In the genomic region with DNA sequence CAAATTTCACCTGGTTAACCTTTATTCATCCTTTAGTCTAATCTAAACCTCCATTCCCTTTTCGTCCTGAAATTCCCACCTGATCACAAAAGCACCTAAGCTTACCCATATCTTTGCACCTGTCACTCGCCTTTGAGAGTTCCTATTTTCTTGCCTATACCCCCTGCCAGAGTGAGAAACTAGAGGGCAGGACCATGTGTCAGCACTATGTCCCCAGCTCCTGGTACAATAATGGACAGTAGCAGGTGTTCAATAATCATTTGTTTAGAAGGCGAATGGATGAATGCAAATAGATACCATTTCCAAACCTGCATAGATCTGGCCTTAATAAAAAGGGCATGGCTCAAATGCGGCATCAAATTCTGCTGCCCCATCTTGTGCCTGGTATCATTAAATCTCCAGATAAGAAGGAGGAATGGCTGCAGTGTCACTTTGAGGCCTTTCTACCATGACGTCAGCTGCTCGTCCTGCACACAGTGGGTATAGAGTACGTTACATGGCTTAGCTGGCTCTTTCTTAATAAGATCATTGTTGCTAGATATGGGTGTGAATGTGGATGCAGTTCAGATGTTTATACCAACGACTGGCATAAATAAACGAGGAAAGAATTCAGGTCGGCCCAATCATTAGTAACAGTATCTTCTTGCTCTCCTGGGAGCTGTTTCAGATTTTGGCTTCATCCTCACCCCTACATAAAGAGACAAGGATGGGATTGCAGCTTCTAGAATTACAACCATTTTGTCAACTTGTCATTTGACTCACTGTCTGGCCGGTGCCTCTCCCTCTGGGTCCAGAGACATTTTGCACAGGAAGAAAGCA, we compare ENCODE assay signal across 16 cellular contexts.
DNase-seq lines count a peak whose midpoint lies in the region; TF ChIP-seq lines count a peak whose summit lies in the region.
"Had no signal": no experiment of that assay in that cellular context is flagged by ENCODE, and none has a peak within 500 bp of the region (broad histone marks: within the 10 kb centered on the region; RNA-seq: fewer than 3 reads in every experiment).

No MANE protein-coding gene starts in this region.

- TF ChIP-seq CTCF in mesothelial cell of epicardium (IDR thresholded peaks at IDR 0.05; ENCODE audit: unreplicated experiment) (no peak), type B pancreatic cell (conservative IDR thresholded peaks at IDR 0.05) (no peak), stomach (IDR thresholded peaks at IDR 0.05) (no peak)

- H3K4me1 Mint-ChIP-seq in mesothelial cell of epicardium (peaks cover 34% of the 10 kb centered on the region), type B pancreatic cell (ENCODE audit: unreplicated experiment) (peaks cover 52% of the 10 kb centered on the region)

- H3K4me3 Mint-ChIP-seq in mesothelial cell of epicardium (no peak overlapping the region), type B pancreatic cell (peak overlapping the region; percentile 33)
- H3K4me3 Mint-ChIP-seq: CD4-positive, CD25-positive, alpha-beta regulatory T cell had no signal

- intact Hi-C loops in stomach (cut with DNase I; ENCODE audit: low total_unique reads) = no loop called here

- H3K36me3 Mint-ChIP-seq in mesothelial cell of epicardium (no peaks in the 10 kb centered on the region), type B pancreatic cell (no peaks in the 10 kb centered on the region)
- H3K36me3 Mint-ChIP-seq: CD4-positive, CD25-positive, alpha-beta regulatory T cell had no signal

- H3K27ac ChIP-seq in stomach = no peak overlapping the region
- H3K27ac ChIP-seq: A549, GM23248, SK-N-MC had no signal

- no peak for TF ChIP-seq POLR2A in stomach (IDR thresholded peaks at IDR 0.05)

- TF ChIP-seq EP300 in stomach (IDR thresholded peaks at IDR 0.05) = no peak

- H3K27ac Mint-ChIP-seq in mesothelial cell of epicardium (peak overlapping the region; percentile 44), type B pancreatic cell (no peak overlapping the region)
- H3K27ac Mint-ChIP-seq: CD4-positive, CD25-positive, alpha-beta regulatory T cell had no signal

- H3K4me3 ChIP-seq in stomach = no peak overlapping the region
- H3K4me3 ChIP-seq: A549, GM23248, SK-N-MC had no signal

- no peaks in the 10 kb centered on the region for H3K9me3 ChIP-seq in stomach
- H3K9me3 ChIP-seq: A549 had no signal

- DNase-seq in NCI-H345 (lab: John Stamatoyannopoulos, UW) (peak; percentile 43), NCI-H345 treated with DMSO at 0.1 percent for 48 hours (lab: John Stamatoyannopoulos, UW; ENCODE audit: unreplicated experiment) (no peak), NCI-H526 treated with DMSO at 0.1 percent for 48 hours (lab: John Stamatoyannopoulos, UW) (peak; percentile 49), mesothelial cell of epicardium (ENCODE audit: low spot score in 2 of 2, unreplicated experiment in 2 of 2) (no peak), type B pancreatic cell (ENCODE audit: extremely low spot score, unreplicated experiment) (no peak), mesenteric fat pad (ENCODE audit: low spot score) (no peak), Kasumi-1 (lab: John Stamatoyannopoulos, UW) (no peak), stomach (no peak)
- DNase-seq: DND-41, GDM1, GM23248, IMR-90, NCI-H1436 treated with DMSO at 0.1 percent for 48 hours had no signal

- peaks cover 5 to 13% (median 6%) of the 10 kb centered on the region in 4 donors for H3K4me1 ChIP-seq in stomach
- H3K4me1 ChIP-seq: A549 had no signal

- WGBS in stomach, 5 donors = 76 to 92% (median 81%) methylated on average over 11 of the region's 11 CpGs

- H3K9me3 Mint-ChIP-seq in mesothelial cell of epicardium (no peaks in the 10 kb centered on the region), type B pancreatic cell (no peaks in the 10 kb centered on the region)

- H3K36me3 ChIP-seq in stomach = no peaks in the 10 kb centered on the region

- no peaks in the 10 kb centered on the region for H3K27me3 ChIP-seq in stomach

- H3K27me3 Mint-ChIP-seq in mesothelial cell of epicardium (ENCODE audit: low read depth) = no peaks in the 10 kb centered on the region
- H3K27me3 Mint-ChIP-seq in type B pancreatic cell = peaks cover 17% of the 10 kb centered on the region

Comparison
In these comparisons a context has a peak if more than half of its experiments do, and no peak if none do; other contexts are left out.
1. DNase-seq: peak in NCI-H345 (single experiment) and NCI-H526 treated with DMSO at 0.1 percent for 48 hours (single experiment); none in NCI-H345 treated with DMSO at 0.1 percent for 48 hours (single experiment), mesothelial cell of epicardium (0 of 2), type B pancreatic cell (single experiment), mesenteric fat pad (single experiment), Kasumi-1 (0 of 2) and stomach (single experiment).